ENCODE assay signal across 34 cellular contexts in the genomic region with DNA sequence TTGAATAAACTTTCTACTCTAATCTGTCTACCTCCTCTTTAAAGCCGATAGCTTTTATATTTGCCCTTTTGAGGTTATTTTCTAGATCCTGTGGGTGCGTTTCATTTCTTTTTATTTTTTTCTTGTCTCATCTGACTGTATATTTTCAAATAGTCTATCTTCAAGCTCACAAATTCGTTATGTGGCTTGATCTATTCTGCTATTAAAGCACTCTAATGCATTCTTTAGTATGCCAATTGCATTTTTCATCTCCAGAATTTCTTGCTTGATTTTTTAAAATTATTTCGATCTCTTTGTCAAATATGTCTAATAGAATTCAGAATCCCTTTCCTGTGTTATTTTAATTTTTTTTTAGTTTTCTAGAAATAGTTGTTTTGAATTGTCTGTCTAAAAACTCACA.
"Had no signal": no experiment of that assay in that cellular context is flagged by ENCODE, and none has a peak within 500 bp of the region (broad histone marks: within the 10 kb centered on the region; RNA-seq: fewer than 3 reads in every experiment).

No MANE protein-coding gene starts in this region.

- H3K9me3 ChIP-seq: adrenal gland had no signal

- H3K27ac ChIP-seq: adrenal gland, ascending aorta, body of pancreas, brain microvascular endothelial cell, breast epithelium, cardiac muscle cell had no signal

- ATAC-seq: activated naive CD4-positive, alpha-beta T cell treated with anti-CD3 and anti-CD28 coated beads, Interleukin-2, amount 50 U/mL, for 72 hours; activated naive CD8-positive, alpha-beta T cell treated with anti-CD3 and anti-CD28 coated beads, Interleukin-2, amount 50 U/mL, for 24 hours; activated T-cell treated with anti-CD3 and anti-CD28 coated beads, Interleukin-2, amount 50 U/mL, for 4 hours; activated T-cell treated with anti-CD3 and anti-CD28 coated beads, Interleukin-2, amount 50 U/mL, for 72 hours; activated T-helper 17 cell treated with anti-CD3 and anti-CD28 coated beads, Interleukin-2, amount 50 U/mL, for 72 hours; body of pancreas had no signal

- H3K27me3 ChIP-seq: adrenal gland, ascending aorta, body of pancreas, brain microvascular endothelial cell, breast epithelium, cardiac muscle cell had no signal

- H3K36me3 ChIP-seq: adrenal gland, ascending aorta, brain microvascular endothelial cell, breast epithelium, cardiac muscle cell had no signal

- FAIRE-seq: astrocyte, bronchial epithelial cell had no signal

- H3K4me3 ChIP-seq: adrenal gland, ascending aorta, body of pancreas, breast epithelium, cardiac muscle cell had no signal

- DNase-seq: activated effector memory CD4-positive, alpha-beta T cell treated with anti-CD3 and anti-CD28 coated beads, Interleukin-2, amount 50 U/mL, for 16 hours; activated effector memory CD4-positive, alpha-beta T cell treated with Interleukin-2 at 50 U/mL for 16 hours; activated gamma-delta T cell; activated gamma-delta T cell treated with Interleukin-2 at 50 U/mL for 16 hours; activated naive CD4-positive, alpha-beta T cell; activated naive CD4-positive, alpha-beta T cell treated with anti-CD3 and anti-CD28 coated beads for 36 hours; activated naive CD4-positive, alpha-beta T cell treated with anti-CD3 and anti-CD28 coated beads, Interleukin-2, amount 10 ng/mL, durations not matched to agents 7 days and 5 days; activated naive CD4-positive, alpha-beta T cell treated with anti-CD3 and anti-CD28 coated beads, Interleukin-2, amount 50 U/mL, for 16 hours; activated naive CD4-positive, alpha-beta T cell treated with Interleukin-2 at 50 U/mL for 16 hours; activated naive CD8-positive, alpha-beta T cell treated with anti-CD3 and anti-CD28 coated beads for 36 hours; activated naive CD8-positive, alpha-beta T cell treated with anti-CD3 and anti-CD28 coated beads, Interleukin-2, amount 10 ng/mL, durations not matched to agents 7 days and 5 days; activated naive CD8-positive, alpha-beta T cell treated with anti-CD3 and anti-CD28 coated beads, Interleukin-2, amount 50 U/mL, for 24 hours; activated T-cell treated with anti-CD3 and anti-CD28 coated beads, Interleukin-2, amount 50 U/mL, for 1 hour; activated T-cell treated with anti-CD3 and anti-CD28 coated beads, Interleukin-2, amount 50 U/mL, for 24 hours; activated T-cell treated with anti-CD3 and anti-CD28 coated beads, Interleukin-2, amount 50 U/mL, for 4 hours; activated T-cell treated with anti-CD3 and anti-CD28 coated beads, Interleukin-2, amount 50 U/mL, for 48 hours; activated T-cell treated with anti-CD3 and anti-CD28 coated beads, Interleukin-2, amount 50 U/mL, for 72 hours; adrenal gland; amniotic stem cell; amygdala; anterior cingulate cortex; aorta; body of pancreas; brain microvascular endothelial cell; caudate nucleus; central memory CD4-positive, alpha-beta T cell; cerebellar nuclear complex had no signal

- H3K4me1 ChIP-seq: adrenal gland, ascending aorta, body of pancreas, breast epithelium had no signal
